Comparison of ENCODE assay signal across 1 cellular context in genomic region chr4:1862961-1863296, GRCh38.
TF ChIP-seq lines count a peak whose summit lies in the region.

No MANE protein-coding gene starts in this region.

TF ChIP-seq in HepG2, 621 proteins besides CTCF, POLR2A, EP300 and RAD21 (continued from another document):
- TF ChIP-seq ZNF609 (CRISPR knock-in tag; IDR thresholded peaks at IDR 0.05; ENCODE audit: borderline replicate concordance) (peak; percentile 32), TAF1 (CRISPR knock-in tag; IDR thresholded peaks at IDR 0.05) (0 out of 2 replicates have a peak, but pooled peaks have one; percentile 13), ZNF362 (CRISPR knock-in tag; IDR thresholded peaks at IDR 0.05; ENCODE audit: borderline replicate concordance) (peak; percentile 65; the same call in 1 of the 2 replicates), HOXA3 (CRISPR knock-in tag; IDR thresholded peaks at IDR 0.05) (peak; percentile 11; the same call in 1 of the 2 replicates), TERF1 (CRISPR knock-in tag; IDR thresholded peaks at IDR 0.05) (no peak), ESRRA (CRISPR knock-in tag; IDR thresholded peaks at IDR 0.05; ENCODE audit: low read depth) (0 out of 2 replicates have a peak, but pooled peaks have one; percentile 10), KDM2A (CRISPR knock-in tag; IDR thresholded peaks at IDR 0.05; ENCODE audit: borderline replicate concordance, low read depth) (0 out of 2 replicates have a peak, but pooled peaks have one; percentile 44), ZNF709 (CRISPR knock-in tag; IDR thresholded peaks at IDR 0.05) (0 out of 2 replicates have a peak, but pooled peaks have one; percentile 30), AKAP8 (CRISPR knock-in tag; IDR thresholded peaks at IDR 0.05) (0 out of 2 replicates have a peak, but pooled peaks have one; percentile 33), ZNF510 (CRISPR knock-in tag; IDR thresholded peaks at IDR 0.05; ENCODE audit: low read depth) (0 out of 2 replicates have a peak, but pooled peaks have one; percentile 1), ZNF616 (CRISPR knock-in tag; IDR thresholded peaks at IDR 0.05; ENCODE audit: low read depth) (0 out of 2 replicates have a peak, but pooled peaks have one; percentile 47), ZNF350 (CRISPR knock-in tag; IDR thresholded peaks at IDR 0.05; ENCODE audit: borderline replicate concordance, low read depth) (peak; percentile 50; the same call in 1 of the 2 replicates), ZNF451 (CRISPR knock-in tag; IDR thresholded peaks at IDR 0.05) (0 out of 2 replicates have a peak, but pooled peaks have one; percentile 26), FOXP1 (IDR thresholded peaks at IDR 0.05) (no peak), FOXP1 (CRISPR knock-in tag; IDR thresholded peaks at IDR 0.05) (no peak), TFDP1 (CRISPR knock-in tag; IDR thresholded peaks at IDR 0.05; ENCODE audit: borderline replicate concordance) (0 out of 2 replicates have a peak, but pooled peaks have one; percentile 15), RAD51 (IDR thresholded peaks at IDR 0.05; ENCODE audit: borderline replicate concordance) (no peak), PREB (CRISPR knock-in tag; IDR thresholded peaks at IDR 0.05) (no peak), SALL1 (CRISPR knock-in tag; IDR thresholded peaks at IDR 0.05) (peak; percentile 9; the same call in 1 of the 2 replicates)
